Comparison of ENCODE assay signal across 20 cellular contexts in genomic region chr2:20560891-20561702, GRCh38.
DNase-seq lines count a peak whose midpoint lies in the region; ATAC-seq, FAIRE-seq and TF ChIP-seq lines count a peak whose summit lies in the region.
"Had no signal": no experiment of that assay in that cellular context is flagged by ENCODE, and none has a peak within 500 bp of the region (broad histone marks: within the 10 kb centered on the region; RNA-seq: fewer than 3 reads in every experiment).

No MANE protein-coding gene starts in this region.

- no peaks in the 10 kb centered on the region for H3K36me3 ChIP-seq in BLaER1 treated with 17β-estradiol and CSF1 and Interleukin-3, amounts not matched to agents 10 nM and 100 nM
- H3K36me3 ChIP-seq in bronchial epithelial cell (ENCODE audit: control insufficient read depth, insufficient read depth, low read length) (no peaks in the 10 kb centered on the region), mesodermal cell (ENCODE audit: control insufficient read depth, insufficient read depth, low read length) (no peaks in the 10 kb centered on the region)
- H3K36me3 ChIP-seq: BE2C had no signal

- H3K4me2 ChIP-seq in BLaER1 treated with 17β-estradiol and CSF1 and Interleukin-3, amounts not matched to agents 10 nM and 100 nM, result peak overlapping the region; percentile 23 to 88 (median 53); a peak in 20 of 22 replicates

- peaks cover 31 to 94% (median 84%) of the 10 kb centered on the region in 10 experiments for H3K4me1 ChIP-seq in BLaER1 treated with 17β-estradiol and CSF1 and Interleukin-3, amounts not matched to agents 10 nM and 100 nM
- H3K4me1 ChIP-seq in mesodermal cell (ENCODE audit: control insufficient read depth, insufficient read depth, low read length, poor library complexity, severe bottlenecking), result peaks cover 33% of the 10 kb centered on the region
- H3K4me1 ChIP-seq: parathyroid adenoma had no signal

- H3K4me3 ChIP-seq in BLaER1 treated with 17β-estradiol and CSF1 and Interleukin-3, amounts not matched to agents 10 nM and 100 nM, result no peak overlapping the region
- H3K4me3 ChIP-seq in bronchial epithelial cell (ENCODE audit: low read depth, low read length) (no peak overlapping the region), mesodermal cell (ENCODE audit: extremely low read depth, insufficient read depth, low read length, poor library complexity, severe bottlenecking) (no peak overlapping the region)

- no peak for FAIRE-seq in bronchial epithelial cell (lab: Jason Lieb, UNC)

- peaks cover 0 to 22% (median 0%) of the 10 kb centered on the region in 11 experiments; a peak in 4 of 22 replicates for H3K27me3 ChIP-seq in BLaER1 treated with 17β-estradiol and CSF1 and Interleukin-3, amounts not matched to agents 10 nM and 100 nM
- peaks cover 1% of the 10 kb centered on the region for H3K27me3 ChIP-seq in bronchial epithelial cell (ENCODE audit: control insufficient read depth, insufficient read depth, low read length)
- H3K27me3 ChIP-seq: BE2C had no signal

- TF ChIP-seq CTCF in bronchial epithelial cell (IDR thresholded peaks at IDR 0.05; ENCODE audit: insufficient read depth, low read length, severe bottlenecking), result no peak

- H4K20me1 ChIP-seq in BLaER1 treated with 17β-estradiol and CSF1 and Interleukin-3, amounts not matched to agents 10 nM and 100 nM, result peaks cover 0 to 6% (median 0%) of the 10 kb centered on the region in 11 experiments; a peak in 2 of 22 replicates

- H3K27ac ChIP-seq in BLaER1 treated with 17β-estradiol and CSF1 and Interleukin-3, amounts not matched to agents 10 nM and 100 nM, result no peak overlapping the region
- peak overlapping the region; percentile 6 for H3K27ac ChIP-seq in mesodermal cell (ENCODE audit: low read depth, low read length, severe bottlenecking)
- H3K27ac ChIP-seq: HL-60, parathyroid adenoma had no signal

- TF ChIP-seq EP300 in Ishikawa (IDR thresholded peaks at IDR 0.05; ENCODE audit: borderline replicate concordance), result no peak; the same call in 1 of the 2 replicates

- ATAC-seq in GM18868 (IDR thresholded peaks at IDR 0.05; ENCODE audit: unreplicated experiment), result no peak
- ATAC-seq: activated CD4-positive, alpha-beta T cell treated with anti-CD3 and anti-CD28 coated beads for 36 hours; left cardiac atrium; natural killer cell; PC-3 had no signal

- DNase-seq in bronchial epithelial cell (ENCODE audit: low read depth), result peak; percentile 82
- DNase-seq in MV-4-11 (lab: John Stamatoyannopoulos, UW), result no peak
- DNase-seq in A172 (ENCODE audit: low spot score), result no peak
- no peak for DNase-seq in effector CD4-positive, alpha-beta T cell
- DNase-seq: activated CD4-positive, alpha-beta T cell treated with anti-CD3 and anti-CD28 coated beads for 36 hours; BE2C; cerebellar nuclear complex; KBM-7; left cardiac atrium; natural killer cell; NCI-H345; PC-3; SIG-M5; stimulated activated CD4-positive, alpha-beta T cell treated with anti-CD3 and anti-CD28 coated beads, Interleukin-15, amount 100 ng/mL, for 24 hours had no signal

- no peak overlapping the region for H3K9ac ChIP-seq in BLaER1 treated with 17β-estradiol and CSF1 and Interleukin-3, amounts not matched to agents 10 nM and 100 nM
- H3K9ac ChIP-seq: parathyroid adenoma had no signal

- TF ChIP-seq RAD21 in Ishikawa (IDR thresholded peaks at IDR 0.05; ENCODE audit: low read depth), result no peak

- H3K9me3 ChIP-seq in BLaER1 treated with 17β-estradiol and CSF1 and Interleukin-3, amounts not matched to agents 10 nM and 100 nM (replicated peaks in 1 of 11), result no peaks in the 10 kb centered on the region
- H3K9me3 ChIP-seq in mesodermal cell (ENCODE audit: control insufficient read depth, low read length), result no peaks in the 10 kb centered on the region
- H3K9me3 ChIP-seq: BE2C had no signal

- WGBS in mesodermal cell (ENCODE audit: insufficient coverage in 2 of 2), 2 experiments, result 78 to 84% methylated on average over 3 of the region's 6 CpGs

TF ChIP-seq in Ishikawa, 13 proteins besides CTCF, POLR2A, EP300 and RAD21:
- no peak for TF ChIP-seq ZBTB7A (IDR thresholded peaks at IDR 0.05; ENCODE audit: low read depth)
- TF ChIP-seq YY1 (IDR thresholded peaks at IDR 0.05; ENCODE audit: low read depth), result 0 out of 2 replicates have a peak, but pooled peaks have one; percentile 14
